Comparison of ENCODE assay signal across 11 cellular contexts in the genomic region with DNA sequence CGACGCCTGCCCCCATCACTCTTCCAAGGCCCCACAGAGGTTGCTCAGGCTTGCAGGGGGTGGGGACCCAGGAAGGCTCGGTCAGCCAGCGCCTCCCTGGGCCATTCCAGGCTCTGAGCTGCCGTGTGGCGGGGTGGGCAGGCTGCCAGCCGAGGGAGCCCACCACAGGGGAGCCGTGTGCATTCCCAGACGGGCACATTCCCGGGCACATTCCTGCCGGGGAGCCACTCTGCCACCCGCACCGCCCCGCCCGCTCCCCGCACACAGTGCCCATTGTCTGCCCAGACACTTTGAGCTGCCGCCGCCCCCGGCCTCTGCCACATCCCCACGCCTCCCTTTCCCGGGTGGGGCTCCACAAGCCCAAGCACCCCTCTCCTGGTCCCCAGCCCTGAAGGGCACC. TPM values are rescaled to one million over a fixed set of nuclear protein-coding genes. Genes with fewer than 3 reads are reported as not detected.
A peak's percentile ranks its signal among the peaks of the same experiment; 100 is the strongest.
DNase-seq lines count a peak whose midpoint lies in the region; ATAC-seq and TF ChIP-seq lines count a peak whose summit lies in the region.
"Had no signal": no experiment of that assay in that cellular context is flagged by ENCODE, and none has a peak within 500 bp of the region (broad histone marks: within the 10 kb centered on the region; RNA-seq: fewer than 3 reads in every experiment).

No MANE protein-coding gene starts in this region.

- H3K9ac ChIP-seq in subcutaneous abdominal adipose tissue (ENCODE audit: low read length in 5 of 5) = peak overlapping the region in 2 of 5 donors; percentile 62 to 63

- ATAC-seq in right lobe of liver (no peak), HG03457 (IDR thresholded peaks at IDR 0.05; ENCODE audit: unreplicated experiment) (no peak)

- WGBS in right lobe of liver (ENCODE audit: insufficient coverage, low coverage, low lambda C conversion rate, missing lambda C conversion rate) = 79% methylated on average over 12 of the region's 21 CpGs

- intact Hi-C loops in right lobe of liver (cut with DNase I) = no loop called here

- no peaks in the 10 kb centered on the region for H3K36me3 ChIP-seq in right lobe of liver
- no peaks in the 10 kb centered on the region for H3K36me3 ChIP-seq in subcutaneous abdominal adipose tissue (ENCODE audit: control insufficient read depth in 5 of 5, insufficient read depth in 5 of 5, low read length in 5 of 5)

- H3K27ac Mint-ChIP-seq in HFFc6 (peak overlapping the region; percentile 76), chondrocyte (ENCODE audit: unreplicated experiment) (peak overlapping the region; percentile 96)
- H3K27ac Mint-ChIP-seq: activated CD8-positive, alpha-beta memory T cell treated with anti-CD3 and anti-CD28 coated beads, Interleukin-2, amount 10 ng/mL, durations not matched to agents 7 days and 5 days had no signal

- H3K27ac ChIP-seq in right lobe of liver = peak overlapping the region; percentile 53 to 85 (median 60)
- peak overlapping the region; percentile 75 for H3K27ac ChIP-seq in subcutaneous abdominal adipose tissue (ENCODE audit: low read depth, low read length)

- TF ChIP-seq CTCF in HFFc6 (IDR thresholded peaks at IDR 0.05) = no peak
- TF ChIP-seq CTCF in chondrocyte (IDR thresholded peaks at IDR 0.05) = no peak
- no peak for TF ChIP-seq CTCF in right lobe of liver (IDR thresholded peaks at IDR 0.05)

- no peak for DNase-seq in HFFc6
- peak; percentile 74 for DNase-seq in chondrocyte (ENCODE audit: low spot score)
- no peak for DNase-seq in right lobe of liver
- no peak for DNase-seq in medulla oblongata (ENCODE audit: extremely low spot score)
- no peak for DNase-seq in AG08395 (ENCODE audit: low spot score)
- no peak for DNase-seq in activated T-cell treated with anti-CD3 and anti-CD28 coated beads, Interleukin-2, amount 50 U/mL, for 48 hours
- DNase-seq: activated CD8-positive, alpha-beta memory T cell treated with anti-CD3 and anti-CD28 coated beads, Interleukin-2, amount 10 ng/mL, durations not matched to agents 7 days and 5 days; stimulated activated naive CD4-positive, alpha-beta T cell treated with Interleukin-2 at 50 U/mL for 16 hours had no signal

- no peaks in the 10 kb centered on the region for H3K36me3 Mint-ChIP-seq in HFFc6 (ENCODE audit: low read depth)
- no peaks in the 10 kb centered on the region for H3K36me3 Mint-ChIP-seq in chondrocyte (ENCODE audit: low read depth)
- H3K36me3 Mint-ChIP-seq: activated CD8-positive, alpha-beta memory T cell treated with anti-CD3 and anti-CD28 coated beads, Interleukin-2, amount 10 ng/mL, durations not matched to agents 7 days and 5 days had no signal

- no peaks in the 10 kb centered on the region for H3K27me3 ChIP-seq in right lobe of liver
- peaks cover 0 to 12% (median 4%) of the 10 kb centered on the region in 5 donors for H3K27me3 ChIP-seq in subcutaneous abdominal adipose tissue (ENCODE audit: control insufficient read depth in 5 of 5, insufficient read depth in 4 of 5, low read length in 5 of 5)

- peaks cover 3 to 46% (median 22%) of the 10 kb centered on the region in 4 donors for H3K4me1 ChIP-seq in right lobe of liver
- H3K4me1 ChIP-seq in subcutaneous abdominal adipose tissue (ENCODE audit: control insufficient read depth in 5 of 5, insufficient read depth in 5 of 5, low read length in 5 of 5) = peaks cover 4 to 57% (median 43%) of the 10 kb centered on the region in 5 donors

- H3K9me3 ChIP-seq in right lobe of liver (no peaks in the 10 kb centered on the region), subcutaneous abdominal adipose tissue (ENCODE audit: control insufficient read depth in 5 of 5, low read length in 5 of 5) (no peaks in the 10 kb centered on the region)

- no peak overlapping the region for H3K4me3 ChIP-seq in right lobe of liver
- no peak overlapping the region for H3K4me3 ChIP-seq in subcutaneous abdominal adipose tissue (ENCODE audit: low read depth in 1 of 5, low read length in 5 of 5)

- H3K4me3 Mint-ChIP-seq in HFFc6 = no peak overlapping the region
- no peak overlapping the region for H3K4me3 Mint-ChIP-seq in chondrocyte (ENCODE audit: unreplicated experiment)
- H3K4me3 Mint-ChIP-seq: activated CD8-positive, alpha-beta memory T cell treated with anti-CD3 and anti-CD28 coated beads, Interleukin-2, amount 10 ng/mL, durations not matched to agents 7 days and 5 days had no signal

- H3K27me3 Mint-ChIP-seq in HFFc6 (ENCODE audit: insufficient read depth) (peaks cover 9% of the 10 kb centered on the region), chondrocyte (ENCODE audit: low read depth) (no peaks in the 10 kb centered on the region)
- H3K27me3 Mint-ChIP-seq: progenitor cell of endocrine pancreas had no signal

- TF ChIP-seq POLR2A in right lobe of liver (IDR thresholded peaks at IDR 0.05) = no peak

- H3K9me3 Mint-ChIP-seq in HFFc6 (no peaks in the 10 kb centered on the region), chondrocyte (ENCODE audit: low read depth) (no peaks in the 10 kb centered on the region)

- H3K4me1 Mint-ChIP-seq in HFFc6 (ENCODE audit: low read depth) (peaks cover 21% of the 10 kb centered on the region), chondrocyte (ENCODE audit: low read depth) (peaks cover 58% of the 10 kb centered on the region)
- H3K4me1 Mint-ChIP-seq: activated CD8-positive, alpha-beta memory T cell treated with anti-CD3 and anti-CD28 coated beads, Interleukin-2, amount 10 ng/mL, durations not matched to agents 7 days and 5 days had no signal

RNA-seq across cellular contexts. Expression of a gene that starts 27.4 kb away (rescaled TPM):
- total RNA-seq in HFFc6 (2021; fragmentation: NEBNext Ultra II Directional; extraction: Animal tissue kit (Norgen Biotek cat#: 25700)) = 1,000 to 10,000 TPM; 1,444 to 1,605 (median 1,488) TPM
- total RNA-seq in chondrocyte = 1,302 to 1,415 TPM (median 1,326 TPM) in 3 replicates
- 100 to 1,000 TPM; 648 to 905 (median 743) TPM for total RNA-seq in right lobe of liver

RNA-seq across cellular contexts. Expression of a gene that starts 47.2 kb away (rescaled TPM):
- total RNA-seq in HFFc6 (2021; fragmentation: NEBNext Ultra II Directional; extraction: Animal tissue kit (Norgen Biotek cat#: 25700)) = not detected
- total RNA-seq in chondrocyte = 10.5 to 16.9 TPM (median 16.5 TPM) in 3 replicates
- 10 to 100 TPM in 1 of 6 experiments, 1 to 10 TPM in 4, under 1 TPM in 1; 0.90 to 10.2 (median 3.3) TPM for total RNA-seq in right lobe of liver

RNA-seq across cellular contexts. Expression of a gene that starts 57.8 kb away (rescaled TPM):
- 10 to 100 TPM; 16.0 to 20.2 (median 18.5) TPM for total RNA-seq in HFFc6 (2021; fragmentation: NEBNext Ultra II Directional; extraction: Animal tissue kit (Norgen Biotek cat#: 25700))
- total RNA-seq in chondrocyte (15.0 to 18.4 TPM (median 16.5 TPM) in 3 replicates), right lobe of liver (1 to 10 TPM in 5 of 6 experiments, under 1 TPM in 1; 0.74 to 3.2 (median 2.2) TPM)
